Comparison of ENCODE assay signal across 34 cellular contexts in the genomic region with DNA sequence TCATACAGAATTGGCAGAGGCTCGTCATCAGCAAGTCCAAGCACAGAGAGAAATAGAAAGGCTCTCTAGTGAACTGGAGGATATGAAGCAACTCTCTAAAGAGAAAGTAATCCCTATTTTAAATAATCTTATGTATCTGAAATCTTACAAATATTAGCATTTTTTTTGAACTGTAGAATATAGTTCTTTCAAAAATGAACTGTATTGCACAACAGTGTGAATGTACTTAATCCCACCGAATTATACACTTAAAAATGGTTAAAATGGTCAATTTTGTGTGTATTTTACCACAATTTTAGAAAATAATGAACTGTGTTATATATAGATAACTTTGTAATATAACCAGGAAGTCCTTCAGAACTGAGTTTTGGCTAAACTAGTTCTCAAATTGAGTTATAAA.
DNase-seq lines count a peak whose midpoint lies in the region; ATAC-seq, FAIRE-seq and TF ChIP-seq lines count a peak whose summit lies in the region.
"Had no signal": no experiment of that assay in that cellular context is flagged by ENCODE, and none has a peak within 500 bp of the region (broad histone marks: within the 10 kb centered on the region; RNA-seq: fewer than 3 reads in every experiment).

No MANE protein-coding gene starts in this region.

- H4K91ac ChIP-seq in IMR-90 (ENCODE audit: insufficient read depth, low read depth, low read length) = no peak overlapping the region
- no peak overlapping the region for H4K91ac ChIP-seq in mesenchymal stem cell (ENCODE audit: low read length)

- no peak overlapping the region for H4K8ac ChIP-seq in IMR-90 (ENCODE audit: low read depth in 2 of 2, low read length in 2 of 2)
- H4K8ac ChIP-seq in mesenchymal stem cell (ENCODE audit: low read length) = no peak overlapping the region

- H2BK120ac ChIP-seq in IMR-90 (ENCODE audit: low read depth, low read length) = no peak overlapping the region
- no peak overlapping the region for H2BK120ac ChIP-seq in mesenchymal stem cell (ENCODE audit: low read depth, low read length)

- H3K4me3 ChIP-seq in HepG2 (replicated peaks in 1 of 3; ENCODE audit: insufficient read depth in 1 of 3, low read depth in 2 of 3, low read length in 3 of 3) = no peak overlapping the region
- no peak overlapping the region for H3K4me3 ChIP-seq in right lobe of liver
- no peak overlapping the region for H3K4me3 ChIP-seq in IMR-90 (ENCODE audit: insufficient read depth, low read depth, low read length)
- no peak overlapping the region for H3K4me3 ChIP-seq in K562
- no peak overlapping the region for H3K4me3 ChIP-seq in mesenchymal stem cell (ENCODE audit: insufficient read depth in 1 of 2, low read depth in 1 of 2, low read length in 2 of 2)
- no peak overlapping the region for H3K4me3 ChIP-seq in upper lobe of right lung
- H3K4me3 ChIP-seq in small intestine (ENCODE audit: low read depth in 1 of 2, low read length in 2 of 2) = no peak overlapping the region
- H3K4me3 ChIP-seq: A549; BLaER1; BLaER1 treated with 17β-estradiol and CSF1 and Interleukin-3, amounts not matched to agents 10 nM and 100 nM had no signal

- TF ChIP-seq CTCF in HepG2 (CRISPR knock-in tag; IDR thresholded peaks at IDR 0.05) (no peak), right lobe of liver (IDR thresholded peaks at IDR 0.05) (no peak), IMR-90 (conservative IDR thresholded peaks at IDR 0.05; ENCODE audit: low read depth, low read length) (no peak), K562 (IDR thresholded peaks at IDR 0.05 in 2 of 3, conservative IDR thresholded peaks at IDR 0.05 in 1 of 3; ENCODE audit: insufficient read depth in 2 of 3, low read depth in 1 of 3, low read length in 3 of 3) (no peak), upper lobe of right lung (IDR thresholded peaks at IDR 0.05) (no peak)

- TF ChIP-seq RAD21 in HepG2 (CRISPR knock-in tag; IDR thresholded peaks at IDR 0.05) (no peak), IMR-90 (IDR thresholded peaks at IDR 0.05; ENCODE audit: low read length) (no peak), K562 (CRISPR knock-in tag; conservative IDR thresholded peaks at IDR 0.05 in 1 of 2, IDR thresholded peaks at IDR 0.05 in 1 of 2) (no peak)

- TF ChIP-seq POLR2A in HepG2 (IDR thresholded peaks at IDR 0.05; ENCODE audit: insufficient read depth in 1 of 2, low read depth in 2 of 2, low read length in 2 of 2) (no peak), right lobe of liver (IDR thresholded peaks at IDR 0.05) (no peak), IMR-90 (IDR thresholded peaks at IDR 0.05; ENCODE audit: low read depth, low read length) (no peak), K562 (conservative IDR thresholded peaks at IDR 0.05) (no peak)

- intact Hi-C loops in HepG2 (cut with micrococcal nuclease; ENCODE audit: unreplicated experiment) = no loop called here
- intact Hi-C loops in right lobe of liver (cut with DNase I) = no loop called here
- intact Hi-C loops in IMR-90 (cut with micrococcal nuclease) = no loop called here
- intact Hi-C loops in K562 (cut with micrococcal nuclease) = no loop called here
- intact Hi-C loops in upper lobe of right lung (cut with DNase I) = no loop called here

- H4K20me1 ChIP-seq in HepG2 (ENCODE audit: insufficient read depth, low read length) (no peaks in the 10 kb centered on the region), IMR-90 (ENCODE audit: insufficient read depth, low read length) (no peaks in the 10 kb centered on the region), K562 (replicated peaks; ENCODE audit: control insufficient read depth, insufficient read depth, low read length) (no peaks in the 10 kb centered on the region)
- H4K20me1 ChIP-seq: BLaER1; BLaER1 treated with 17β-estradiol and CSF1 and Interleukin-3, amounts not matched to agents 10 nM and 100 nM had no signal

- H2AFZ ChIP-seq in HepG2 (ENCODE audit: low read length) (no peak overlapping the region), IMR-90 (replicated peaks; ENCODE audit: low read length, poor library complexity) (no peak overlapping the region), K562 (ENCODE audit: low read depth, low read length) (no peak overlapping the region), mesenchymal stem cell (ENCODE audit: low read depth, low read length) (no peak overlapping the region)

- no peak overlapping the region for H3K56ac ChIP-seq in IMR-90 (ENCODE audit: extremely low read depth, insufficient read depth, low read length)

- no peaks in the 10 kb centered on the region for H3K9me3 ChIP-seq in HepG2 (ENCODE audit: low read length)
- no peaks in the 10 kb centered on the region for H3K9me3 ChIP-seq in right lobe of liver
- peaks cover 6% of the 10 kb centered on the region; the same call in 1 of the 2 replicates for H3K9me3 ChIP-seq in IMR-90 (ENCODE audit: control insufficient read depth, insufficient read depth, low read length)
- peaks cover 5% of the 10 kb centered on the region for H3K9me3 ChIP-seq in K562 (replicated peaks; ENCODE audit: control insufficient read depth, insufficient read depth, low read depth, low read length)
- peaks cover 12% of the 10 kb centered on the region for H3K9me3 ChIP-seq in mesenchymal stem cell (ENCODE audit: control insufficient read depth, low read length)
- H3K9me3 ChIP-seq in upper lobe of right lung = peaks cover 4% of the 10 kb centered on the region
- H3K9me3 ChIP-seq in small intestine (ENCODE audit: control insufficient read depth, low read depth) = no peaks in the 10 kb centered on the region
- H3K9me3 ChIP-seq: BE2C, Caco-2 had no signal

- no peak overlapping the region for H3K27ac ChIP-seq in HepG2 (ENCODE audit: extremely low read length, insufficient read depth, low read length)
- H3K27ac ChIP-seq in right lobe of liver = no peak overlapping the region
- no peak overlapping the region for H3K27ac ChIP-seq in IMR-90 (ENCODE audit: insufficient read depth, low read length)
- no peak overlapping the region for H3K27ac ChIP-seq in K562 (ENCODE audit: extremely low read depth, low read depth, low read length)
- H3K27ac ChIP-seq in mesenchymal stem cell (ENCODE audit: low read length, poor library complexity, severe bottlenecking) = no peak overlapping the region
- H3K27ac ChIP-seq in upper lobe of right lung = no peak overlapping the region
- no peak overlapping the region for H3K27ac ChIP-seq in small intestine (ENCODE audit: low read depth in 1 of 2, low read length in 1 of 2)
- H3K27ac ChIP-seq: 22Rv1; A549; BLaER1; BLaER1 treated with 17β-estradiol and CSF1 and Interleukin-3, amounts not matched to agents 10 nM and 100 nM; C4-2B had no signal

- H3K4me1 ChIP-seq in HepG2 (ENCODE audit: insufficient read depth, low read length) (peaks cover 6% of the 10 kb centered on the region), right lobe of liver (no peaks in the 10 kb centered on the region), IMR-90 (ENCODE audit: control insufficient read depth, insufficient read depth, low read length) (peaks cover 2% of the 10 kb centered on the region; the same call in 1 of the 2 replicates), K562 (replicated peaks in 1 of 2; ENCODE audit: control insufficient read depth in 2 of 2, insufficient read depth in 2 of 2, low read length in 2 of 2) (no peaks in the 10 kb centered on the region), mesenchymal stem cell (ENCODE audit: control insufficient read depth, insufficient read depth, low read depth, low read length) (peaks cover 7% of the 10 kb centered on the region), upper lobe of right lung (no peaks in the 10 kb centered on the region), small intestine (ENCODE audit: control insufficient read depth in 2 of 2, insufficient read depth in 1 of 2, low read depth in 1 of 2, low read length in 1 of 2) (no peaks in the 10 kb centered on the region)
- H3K4me1 ChIP-seq: BE2C, Caco-2 had no signal

- H3K23ac ChIP-seq in IMR-90 (ENCODE audit: low read depth, low read length) (no peak overlapping the region), mesenchymal stem cell (ENCODE audit: low read length in 2 of 2) (no peak overlapping the region)

- H2AK9ac ChIP-seq in IMR-90 (replicated peaks; ENCODE audit: low read depth, low read length, poor library complexity) = no peak overlapping the region

- no peak overlapping the region for H3K4ac ChIP-seq in IMR-90 (ENCODE audit: low read depth, low read length)
- H3K4ac ChIP-seq in mesenchymal stem cell (ENCODE audit: low read depth in 1 of 2, low read length in 2 of 2) = no peak overlapping the region

- no peak overlapping the region for H3K14ac ChIP-seq in IMR-90 (replicated peaks; ENCODE audit: low read depth, low read length)
- no peak overlapping the region for H3K14ac ChIP-seq in mesenchymal stem cell (ENCODE audit: low read length in 2 of 2)

- H3K79me2 ChIP-seq in HepG2 (ENCODE audit: insufficient read depth, low read length) = no peaks in the 10 kb centered on the region
- H3K79me2 ChIP-seq in K562 (ENCODE audit: control insufficient read depth, insufficient read depth, low read length) = no peaks in the 10 kb centered on the region

- TF ChIP-seq EP300 in HepG2 (IDR thresholded peaks at IDR 0.05; ENCODE audit: low read depth in 2 of 2, low read length in 2 of 2) = no peak
- no peak for TF ChIP-seq EP300 in HepG2 (CRISPR knock-in tag; IDR thresholded peaks at IDR 0.05; ENCODE audit: borderline replicate concordance)
- no peak for TF ChIP-seq EP300 in K562 (IDR thresholded peaks at IDR 0.05; ENCODE audit: low read length)

- H2AK5ac ChIP-seq in IMR-90 (ENCODE audit: low read depth, low read length) (no peak overlapping the region), mesenchymal stem cell (ENCODE audit: low read length, severe bottlenecking) (peak overlapping the region; percentile 93)

- no peak overlapping the region for H2BK15ac ChIP-seq in IMR-90 (ENCODE audit: low read depth, low read length)
- no peak overlapping the region for H2BK15ac ChIP-seq in mesenchymal stem cell (ENCODE audit: low read depth, poor library complexity, severe bottlenecking)

- 99% methylated on average over 2 of the region's 2 CpGs for WGBS in HepG2 (ENCODE audit: low lambda C conversion rate)
- 89% methylated on average over 2 of the region's 2 CpGs for WGBS in right lobe of liver (ENCODE audit: insufficient coverage, low coverage, low lambda C conversion rate, missing lambda C conversion rate)
- no CpG with 5 or more reads among the region's 2 CpGs for WGBS in IMR-90 (ENCODE audit: extremely low coverage in 2 of 2, insufficient read length in 1 of 2), 2 experiments
- 73% methylated on average over 2 of the region's 2 CpGs for WGBS in K562 (ENCODE audit: insufficient coverage, low coverage, missing lambda C conversion rate)
- no CpG with 5 or more reads among the region's 2 CpGs for WGBS in mesenchymal stem cell
- WGBS in small intestine, 3 donors = 88 to 95% (median 91%) methylated on average over 2 of the region's 2 CpGs

- H3K27me3 ChIP-seq in HepG2 (ENCODE audit: control insufficient read depth in 1 of 2, insufficient read depth in 2 of 2, low read length in 2 of 2) (no peaks in the 10 kb centered on the region; a peak in 1 of 5 replicates), right lobe of liver (no peaks in the 10 kb centered on the region), IMR-90 (ENCODE audit: control insufficient read depth, insufficient read depth, low read length) (no peaks in the 10 kb centered on the region), K562 (ENCODE audit: control insufficient read depth in 2 of 2, insufficient read depth in 2 of 2, low read length in 2 of 2) (no peaks in the 10 kb centered on the region), mesenchymal stem cell (ENCODE audit: control insufficient read depth in 1 of 2, insufficient read depth in 1 of 2, low read length in 2 of 2) (no peaks in the 10 kb centered on the region), upper lobe of right lung (no peaks in the 10 kb centered on the region), small intestine (ENCODE audit: control insufficient read depth in 2 of 2, insufficient read depth in 2 of 2, low read length in 2 of 2) (no peaks in the 10 kb centered on the region)
- H3K27me3 ChIP-seq: BE2C; BLaER1; BLaER1 treated with 17β-estradiol and CSF1 and Interleukin-3, amounts not matched to agents 10 nM and 100 nM had no signal

- H3K18ac ChIP-seq in IMR-90 (ENCODE audit: low read depth, low read length) = no peak overlapping the region
- H3K18ac ChIP-seq in mesenchymal stem cell (ENCODE audit: low read depth in 1 of 2, low read length in 2 of 2) = no peak overlapping the region

- H3K79me1 ChIP-seq in IMR-90 (ENCODE audit: low read depth in 1 of 2, low read length in 2 of 2) = peaks cover 12 to 13% of the 10 kb centered on the region in 2 experiments; a peak in 2 of 4 replicates
- H3K79me1 ChIP-seq in mesenchymal stem cell (replicated peaks; ENCODE audit: low read length, poor library complexity, severe bottlenecking) = peaks cover 13% of the 10 kb centered on the region

- H2BK12ac ChIP-seq in mesenchymal stem cell (ENCODE audit: low read length in 2 of 2) = no peak overlapping the region

- POLR2A ChIA-PET in HepG2 (lab: Yijun Ruan, JAX) = interaction anchor here (1.5 kb wide), 1 partner anchor 19 kb away, joined by 5 read pairs; no protein-coding TSS in a partner anchor
- POLR2A ChIA-PET in IMR-90 (lab: Charles Lee; ENCODE audit: unreplicated experiment) = no interaction called here
- POLR2A ChIA-PET in K562 (lab: Yijun Ruan, JAX) = no interaction called here

- no peaks in the 10 kb centered on the region; a peak in 1 of 5 replicates for H3K36me3 ChIP-seq in HepG2 (replicated peaks in 1 of 2; ENCODE audit: control insufficient read depth in 1 of 2, insufficient read depth in 2 of 2, low read length in 2 of 2)
- H3K36me3 ChIP-seq in right lobe of liver = no peaks in the 10 kb centered on the region
- no peaks in the 10 kb centered on the region for H3K36me3 ChIP-seq in IMR-90 (ENCODE audit: control insufficient read depth, insufficient read depth, low read length)
- H3K36me3 ChIP-seq in K562 (ENCODE audit: control insufficient read depth, insufficient read depth, low read length) = peaks cover 28% of the 10 kb centered on the region; the same call in 2 of the 3 replicates
- peaks cover 3 to 22% of the 10 kb centered on the region in 2 experiments for H3K36me3 ChIP-seq in mesenchymal stem cell (ENCODE audit: control insufficient read depth in 1 of 2, insufficient read depth in 2 of 2, low read depth in 1 of 2, low read length in 2 of 2)
- H3K36me3 ChIP-seq in upper lobe of right lung = peaks cover under 1% of the 10 kb centered on the region
- H3K36me3 ChIP-seq in small intestine (ENCODE audit: control insufficient read depth in 2 of 2, insufficient read depth in 2 of 2, low read length in 2 of 2) = no peaks in the 10 kb centered on the region
- H3K36me3 ChIP-seq: BE2C had no signal

- in situ Hi-C loops in HepG2 (cut with HindIII; ENCODE audit: extremely low pct_ligation_motif_present, low pct_unique_long_range_greater_than_20kb) = no loop called here
- in situ Hi-C loops in IMR-90 (cut with MboI; ENCODE audit: low sequenced_read_pairs) = no loop called here
- in situ Hi-C loops in K562 (cut with MboI) = no loop called here

- H3K9ac ChIP-seq in HepG2 (ENCODE audit: insufficient read depth, low read depth, low read length) (no peak overlapping the region), IMR-90 (ENCODE audit: low read depth, low read length) (no peak overlapping the region), K562 (ENCODE audit: insufficient read depth in 1 of 2, low read depth in 2 of 2, low read length in 2 of 2) (no peak overlapping the region), mesenchymal stem cell (ENCODE audit: low read length) (no peak overlapping the region)
- H3K9ac ChIP-seq: BLaER1; BLaER1 treated with 17β-estradiol and CSF1 and Interleukin-3, amounts not matched to agents 10 nM and 100 nM had no signal

- no peak overlapping the region for H3K4me2 ChIP-seq in HepG2 (ENCODE audit: low read depth, low read length)
- H3K4me2 ChIP-seq in IMR-90 (ENCODE audit: low read depth, low read length) = no peak overlapping the region
- H3K4me2 ChIP-seq in K562 (ENCODE audit: insufficient read depth, low read length) = no peak overlapping the region
- no peak overlapping the region for H3K4me2 ChIP-seq in mesenchymal stem cell (ENCODE audit: low read length, poor library complexity, severe bottlenecking)
- H3K4me2 ChIP-seq: A549; BLaER1; BLaER1 treated with 17β-estradiol and CSF1 and Interleukin-3, amounts not matched to agents 10 nM and 100 nM had no signal

- BruUV-seq in HepG2 (replicated peaks; lab: Mats Ljungman, UMichigan) (no TSS peak), IMR-90 (replicated peaks; lab: Mats Ljungman, UMichigan) (no TSS peak), K562 (replicated peaks; lab: Mats Ljungman, UMichigan) (no TSS peak)

- no peak overlapping the region for H2BK5ac ChIP-seq in IMR-90 (ENCODE audit: low read depth, low read length, poor library complexity, severe bottlenecking)
- no peak overlapping the region for H2BK5ac ChIP-seq in mesenchymal stem cell (ENCODE audit: low read depth, low read length, poor library complexity, severe bottlenecking)

- no peak overlapping the region for H2BK20ac ChIP-seq in IMR-90 (ENCODE audit: low read depth, low read length)

- CTCF ChIA-PET in HepG2 (lab: Yijun Ruan, JAX; ENCODE audit: low intra/inter-chr PET ratio, low total read pairs) (no interaction called here), IMR-90 (lab: Yijun Ruan, JAX) (no interaction called here), K562 (lab: Yijun Ruan, JAX; ENCODE audit: low intra/inter-chr PET ratio) (no interaction called here)

- dilution Hi-C loops in IMR-90 (cut with HindIII; ENCODE audit: low sequenced_read_pairs, unreplicated experiment) = no loop called here

- ATAC-seq in HepG2 (no peak), right lobe of liver (no peak), IMR-90 (ENCODE audit: low read depth) (no peak), K562 (no peak), upper lobe of right lung (no peak), GM19351 (IDR thresholded peaks at IDR 0.05; ENCODE audit: unreplicated experiment) (no peak)
- ATAC-seq: A549; CD8-positive, alpha-beta T cell had no signal

- H3K9me1 ChIP-seq in IMR-90 (ENCODE audit: insufficient read depth, low read length) = peaks cover 14% of the 10 kb centered on the region; the same call in 1 of the 2 replicates
- H3K9me1 ChIP-seq in K562 (ENCODE audit: control insufficient read depth, insufficient read depth, low read length) = no peaks in the 10 kb centered on the region

- DNase-seq in HepG2 (ENCODE audit: low spot score) (no peak), right lobe of liver (no peak), IMR-90 (no peak), K562 (ENCODE audit: extremely low read depth in 1 of 4, low spot score in 3 of 4) (no peak), mesenchymal stem cell (no peak), upper lobe of right lung (no peak), small intestine (no peak)
- DNase-seq: 8988T; ACHN; AML-193; BE2C; C1 segment of cervical spinal cord; Caco-2; Calu3; CD4-positive, alpha-beta memory T cell; CD4-positive, alpha-beta T cell; CD4-positive, CD25-positive, alpha-beta regulatory T cell; CD8-positive, alpha-beta memory T cell; CD8-positive, alpha-beta T cell; COR-L47; DMS 273 treated with DMSO at 0.1 percent for 48 hours; DMS153; DMS53; DMS79; DMS79 treated with DMSO at 0.1 percent for 48 hours; DND-41; EL had no signal

- no peak for FAIRE-seq in HepG2 (lab: Jason Lieb, UNC)
- no peak for FAIRE-seq in K562 (lab: Jason Lieb, UNC)
- FAIRE-seq in small intestine (lab: Jason Lieb, UNC) = no peak
- FAIRE-seq: A549, D721Med had no signal

- no peak overlapping the region for H4K5ac ChIP-seq in IMR-90 (ENCODE audit: low read depth, low read length)
